Comparison of ENCODE assay signal across 19 cellular contexts in genomic region chr1:22880174-22880601, GRCh38.
DNase-seq lines count a peak whose midpoint lies in the region; ATAC-seq, FAIRE-seq and TF ChIP-seq lines count a peak whose summit lies in the region.
"Had no signal": no experiment of that assay in that cellular context is flagged by ENCODE, and none has a peak within 500 bp of the region (broad histone marks: within the 10 kb centered on the region; RNA-seq: fewer than 3 reads in every experiment).

No MANE protein-coding gene starts in this region.

- H3K36me3 ChIP-seq in SK-N-SH (replicated peaks in 1 of 2; ENCODE audit: control insufficient read depth in 1 of 2, insufficient read depth in 2 of 2, low read length in 1 of 2): peaks cover 0 to 4% of the 10 kb centered on the region in 2 experiments

- no peaks in the 10 kb centered on the region for H3F3A ChIP-seq in SK-N-SH (replicated peaks; ENCODE audit: insufficient read depth)

- TF ChIP-seq RAD21 in SK-N-SH (IDR thresholded peaks at IDR 0.05; ENCODE audit: low read length): no peak

- H2AFZ ChIP-seq in SK-N-SH (ENCODE audit: low read depth): no peak overlapping the region

- no peak overlapping the region for H3K4me3 Mint-ChIP-seq in activated CD8-positive, alpha-beta T cell treated with anti-CD3 and anti-CD28 coated beads, Interleukin-2, amount 10 ng/mL, durations not matched to agents 7 days and 5 days
- no peak overlapping the region for H3K4me3 Mint-ChIP-seq in activated CD8-positive, alpha-beta T cell treated with anti-CD3 and anti-CD28 coated beads for 36 hours
- H3K4me3 Mint-ChIP-seq in stimulated activated effector memory CD8-positive, alpha-beta T cell treated with anti-CD3 and anti-CD28 coated beads, Interleukin-12 subunit alpha, Interleukin-12 subunit beta, amount 100 ng/mL, for 72 hours: no peak overlapping the region
- H3K4me3 Mint-ChIP-seq: type B pancreatic cell had no signal

- no peak for DNase-seq in activated CD8-positive, alpha-beta T cell treated with anti-CD3 and anti-CD28 coated beads, Interleukin-2, amount 10 ng/mL, durations not matched to agents 7 days and 5 days
- no peak for DNase-seq in activated CD8-positive, alpha-beta T cell treated with anti-CD3 and anti-CD28 coated beads for 36 hours
- DNase-seq in SK-N-SH (no peak), D721Med (ENCODE audit: insufficient read length, low spot score) (no peak), NCI-H1417 (lab: John Stamatoyannopoulos, UW) (no peak)
- DNase-seq in stimulated activated effector memory CD8-positive, alpha-beta T cell treated with anti-CD3 and anti-CD28 coated beads, Interleukin-12 subunit alpha, Interleukin-12 subunit beta, amount 100 ng/mL, for 72 hours (ENCODE audit: low spot score in 2 of 2): no peak
- DNase-seq: activated CD8-positive, alpha-beta memory T cell treated with anti-CD3 and anti-CD28 coated beads, Interleukin-2, amount 50 U/mL, for 48 hours; amygdala; H7; hippocampal formation; NCI-H1417 treated with DMSO at 0.1 percent for 48 hours; NCI-H526; nucleus accumbens; Right ventricle myocardium superior; stimulated activated CD4-positive, alpha-beta T cell treated with anti-CD3 and anti-CD28 coated beads, Interleukin-12 subunit alpha, Interleukin-12 subunit beta, amount 100 ng/mL, for 4 hours had no signal

- H3K4me1 Mint-ChIP-seq in activated CD8-positive, alpha-beta T cell treated with anti-CD3 and anti-CD28 coated beads, Interleukin-2, amount 10 ng/mL, durations not matched to agents 7 days and 5 days (ENCODE audit: low read depth): peaks cover 11% of the 10 kb centered on the region
- H3K4me1 Mint-ChIP-seq in activated CD8-positive, alpha-beta T cell treated with anti-CD3 and anti-CD28 coated beads for 36 hours (ENCODE audit: low read depth): peaks cover 7% of the 10 kb centered on the region
- peaks cover 9% of the 10 kb centered on the region for H3K4me1 Mint-ChIP-seq in stimulated activated effector memory CD8-positive, alpha-beta T cell treated with anti-CD3 and anti-CD28 coated beads, Interleukin-12 subunit alpha, Interleukin-12 subunit beta, amount 100 ng/mL, for 72 hours

- CTCF ChIA-PET in activated CD8-positive, alpha-beta T cell treated with anti-CD3 and anti-CD28 coated beads, Interleukin-2, amount 10 ng/mL, durations not matched to agents 7 days and 5 days (lab: Charles Lee): no interaction called here
- CTCF ChIA-PET in activated CD8-positive, alpha-beta T cell treated with anti-CD3 and anti-CD28 coated beads for 36 hours (lab: Charles Lee): no interaction called here
- CTCF ChIA-PET in SK-N-SH (lab: Yijun Ruan, JAX): interaction anchor here (2.6 kb wide), 1 partner anchor 18 kb away, joined by 13 read pairs; no protein-coding TSS in a partner anchor

- H3K27ac Mint-ChIP-seq in activated CD8-positive, alpha-beta T cell treated with anti-CD3 and anti-CD28 coated beads, Interleukin-2, amount 10 ng/mL, durations not matched to agents 7 days and 5 days: no peak overlapping the region
- H3K27ac Mint-ChIP-seq in activated CD8-positive, alpha-beta T cell treated with anti-CD3 and anti-CD28 coated beads for 36 hours: no peak overlapping the region
- no peak overlapping the region for H3K27ac Mint-ChIP-seq in stimulated activated effector memory CD8-positive, alpha-beta T cell treated with anti-CD3 and anti-CD28 coated beads, Interleukin-12 subunit alpha, Interleukin-12 subunit beta, amount 100 ng/mL, for 72 hours
- H3K27ac Mint-ChIP-seq: type B pancreatic cell had no signal

- no peak for TF ChIP-seq CTCF in activated CD8-positive, alpha-beta T cell treated with anti-CD3 and anti-CD28 coated beads for 36 hours (IDR thresholded peaks at IDR 0.05)
- TF ChIP-seq CTCF in SK-N-SH (IDR thresholded peaks at IDR 0.05): no peak
- TF ChIP-seq CTCF in D721Med (IDR thresholded peaks at IDR 0.05; ENCODE audit: insufficient read depth, missing control alignments): no peak

- no peak overlapping the region for H3K9ac ChIP-seq in SK-N-SH

- no peak for FAIRE-seq in D721Med (lab: Jason Lieb, UNC)
- FAIRE-seq: A204.1 had no signal

- H3K4me3 ChIP-seq in SK-N-SH (ENCODE audit: low read depth in 2 of 2, low read length in 1 of 2): no peak overlapping the region

- peak; percentile 37 for ATAC-seq in activated CD8-positive, alpha-beta T cell treated with anti-CD3 and anti-CD28 coated beads, Interleukin-2, amount 10 ng/mL, durations not matched to agents 7 days and 5 days
- no peak for ATAC-seq in activated CD8-positive, alpha-beta T cell treated with anti-CD3 and anti-CD28 coated beads for 36 hours
- peak; percentile 40 for ATAC-seq in esophagus mucosa
- ATAC-seq in stimulated activated effector memory CD8-positive, alpha-beta T cell treated with anti-CD3 and anti-CD28 coated beads, Interleukin-12 subunit alpha, Interleukin-12 subunit beta, amount 100 ng/mL, for 72 hours: peak; percentile 48
- no peak for ATAC-seq in GM19035 (IDR thresholded peaks at IDR 0.05; ENCODE audit: unreplicated experiment)

- POLR2A ChIA-PET in activated CD8-positive, alpha-beta T cell treated with anti-CD3 and anti-CD28 coated beads, Interleukin-2, amount 10 ng/mL, durations not matched to agents 7 days and 5 days (lab: Charles Lee): interaction anchor here (1.2 kb wide), 1 partner anchor 11 kb away, joined by 3 read pairs; no protein-coding TSS in a partner anchor
- POLR2A ChIA-PET in activated CD8-positive, alpha-beta T cell treated with anti-CD3 and anti-CD28 coated beads for 36 hours (lab: Charles Lee): no interaction called here
- POLR2A ChIA-PET in SK-N-SH (lab: Yijun Ruan, JAX): no interaction called here

- H3K27me3 Mint-ChIP-seq in activated CD8-positive, alpha-beta T cell treated with anti-CD3 and anti-CD28 coated beads, Interleukin-2, amount 10 ng/mL, durations not matched to agents 7 days and 5 days (ENCODE audit: low read depth): peaks cover 2% of the 10 kb centered on the region
- H3K27me3 Mint-ChIP-seq in activated CD8-positive, alpha-beta T cell treated with anti-CD3 and anti-CD28 coated beads for 36 hours: no peaks in the 10 kb centered on the region
- H3K27me3 Mint-ChIP-seq: type B pancreatic cell had no signal

- H3K9me2 ChIP-seq in SK-N-SH: no peaks in the 10 kb centered on the region

- no peaks in the 10 kb centered on the region for H3K9me3 Mint-ChIP-seq in activated CD8-positive, alpha-beta T cell treated with anti-CD3 and anti-CD28 coated beads, Interleukin-2, amount 10 ng/mL, durations not matched to agents 7 days and 5 days (ENCODE audit: insufficient read depth)
- H3K9me3 Mint-ChIP-seq in activated CD8-positive, alpha-beta T cell treated with anti-CD3 and anti-CD28 coated beads for 36 hours: no peaks in the 10 kb centered on the region
- H3K9me3 Mint-ChIP-seq in stimulated activated effector memory CD8-positive, alpha-beta T cell treated with anti-CD3 and anti-CD28 coated beads, Interleukin-12 subunit alpha, Interleukin-12 subunit beta, amount 100 ng/mL, for 72 hours: no peaks in the 10 kb centered on the region
- H3K9me3 Mint-ChIP-seq: type B pancreatic cell had no signal

- no peak for TF ChIP-seq EP300 in SK-N-SH (IDR thresholded peaks at IDR 0.05; ENCODE audit: borderline replicate concordance in 1 of 2, low read depth in 1 of 2, low read length in 1 of 2)

- peak overlapping the region in 1 of 2 experiments; percentile 15; a peak in 1 of 4 replicates for H3K27ac ChIP-seq in SK-N-SH (ENCODE audit: low read depth in 2 of 2, low read length in 1 of 2)

- H3K4me1 ChIP-seq in SK-N-SH (ENCODE audit: control insufficient read depth in 1 of 2, insufficient read depth in 2 of 2, low read depth in 1 of 2, low read length in 1 of 2): peaks cover 0 to 8% of the 10 kb centered on the region in 2 experiments; a peak in 3 of 4 replicates

- no peaks in the 10 kb centered on the region for H3K9me3 ChIP-seq in SK-N-SH

- 96% methylated on average over 5 of the region's 5 CpGs for WGBS in SK-N-SH (ENCODE audit: low lambda C conversion rate)

- no peaks in the 10 kb centered on the region for H4K20me1 ChIP-seq in SK-N-SH (ENCODE audit: insufficient read depth)

- no peaks in the 10 kb centered on the region for H3K79me2 ChIP-seq in SK-N-SH (ENCODE audit: insufficient read depth)

- no peaks in the 10 kb centered on the region for H3K27me3 ChIP-seq in SK-N-SH (ENCODE audit: insufficient read depth)

- no peaks in the 10 kb centered on the region for H3K36me3 Mint-ChIP-seq in activated CD8-positive, alpha-beta T cell treated with anti-CD3 and anti-CD28 coated beads, Interleukin-2, amount 10 ng/mL, durations not matched to agents 7 days and 5 days (ENCODE audit: low read depth)
- no peaks in the 10 kb centered on the region for H3K36me3 Mint-ChIP-seq in activated CD8-positive, alpha-beta T cell treated with anti-CD3 and anti-CD28 coated beads for 36 hours (ENCODE audit: low read depth)
- H3K36me3 Mint-ChIP-seq in stimulated activated effector memory CD8-positive, alpha-beta T cell treated with anti-CD3 and anti-CD28 coated beads, Interleukin-12 subunit alpha, Interleukin-12 subunit beta, amount 100 ng/mL, for 72 hours: no peaks in the 10 kb centered on the region

- H3K4me2 ChIP-seq in SK-N-SH: 0 out of 2 replicates have a peak overlapping the region, but pooled peaks have one; percentile 3

- intact Hi-C loops in activated CD8-positive, alpha-beta T cell treated with anti-CD3 and anti-CD28 coated beads for 36 hours (cut with micrococcal nuclease): no loop called here

TF ChIP-seq in SK-N-SH, 30 proteins besides CTCF, POLR2A, EP300 and RAD21 (continues in another document):
- TF ChIP-seq SIN3A (IDR thresholded peaks at IDR 0.05; ENCODE audit: borderline replicate concordance, low read depth, low read length) (no peak), POLR2AphosphoS5 (IDR thresholded peaks at IDR 0.05; ENCODE audit: low read depth, low read length) (no peak), FOXM1 (IDR thresholded peaks at IDR 0.05; ENCODE audit: low read depth) (no peak), FOSL2 (IDR thresholded peaks at IDR 0.05; ENCODE audit: borderline replicate concordance, low read depth) (peak; percentile 28; the same call in 1 of the 2 replicates), TAF1 (IDR thresholded peaks at IDR 0.05; ENCODE audit: borderline replicate concordance, low read depth, low read length) (no peak), GABPA (IDR thresholded peaks at IDR 0.05; ENCODE audit: low read depth) (no peak), GATA2 (CRISPR knock-in tag; IDR thresholded peaks at IDR 0.05) (no peak), YY1 (IDR thresholded peaks at IDR 0.05; ENCODE audit: low read depth) (no peak), EZH2phosphoT487 (IDR thresholded peaks at IDR 0.05; ENCODE audit: borderline replicate concordance, low read depth) (no peak), MXI1 (IDR thresholded peaks at IDR 0.05; ENCODE audit: low read depth, low read length) (no peak)

Comparison
In these comparisons a context has a peak if more than half of its experiments do, and no peak if none do; other contexts are left out.
1. ATAC-seq: peak in activated CD8-positive, alpha-beta T cell treated with anti-CD3 and anti-CD28 coated beads, Interleukin-2, amount 10 ng/mL, durations not matched to agents 7 days and 5 days (single experiment), esophagus mucosa (single experiment) and stimulated activated effector memory CD8-positive, alpha-beta T cell treated with anti-CD3 and anti-CD28 coated beads, Interleukin-12 subunit alpha, Interleukin-12 subunit beta, amount 100 ng/mL, for 72 hours (single experiment); none in activated CD8-positive, alpha-beta T cell treated with anti-CD3 and anti-CD28 coated beads for 36 hours (single experiment) and GM19035 (single experiment).